ENCODE assay signal across 8 cellular contexts in the genomic region with DNA sequence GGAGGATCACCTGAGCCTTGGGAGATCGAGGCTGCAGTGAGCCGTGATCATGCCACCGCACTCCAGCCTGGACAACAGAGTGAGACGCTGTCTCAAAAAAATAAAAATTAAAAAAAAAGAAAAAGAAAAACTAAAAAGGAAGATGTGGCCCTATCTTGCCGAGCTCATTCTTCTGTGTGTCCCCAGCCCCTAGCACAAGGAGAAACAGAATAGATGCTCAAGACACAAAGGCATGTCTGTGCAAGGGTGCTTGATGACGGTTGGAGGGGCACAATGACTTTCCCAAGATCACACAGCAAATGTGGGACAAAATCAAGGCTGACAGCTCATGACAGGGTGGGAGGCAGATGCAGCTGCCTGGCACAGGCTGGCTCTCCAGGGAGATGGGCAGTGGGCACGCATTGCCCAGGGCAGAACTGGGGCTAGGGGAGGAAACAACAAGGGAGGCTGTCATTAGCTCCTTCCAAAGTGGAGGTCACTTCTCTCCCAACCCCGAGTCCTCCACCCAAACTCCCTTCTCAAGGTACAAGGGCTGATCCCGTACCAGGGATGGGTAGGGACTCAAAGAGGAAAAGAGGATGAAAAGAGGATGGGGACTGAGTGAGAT. TPM values are rescaled to one million over a fixed set of nuclear protein-coding genes. Genes with fewer than 3 reads are reported as not detected.
A peak's percentile ranks its signal among the peaks of the same experiment; 100 is the strongest.
DNase-seq lines count a peak whose midpoint lies in the region; ATAC-seq, FAIRE-seq and TF ChIP-seq lines count a peak whose summit lies in the region.

No MANE protein-coding gene starts in this region.

- H3K9me1 ChIP-seq in K562 (ENCODE audit: control insufficient read depth, insufficient read depth, low read length) = no peaks in the 10 kb centered on the region

- peak overlapping the region; percentile 75 for H3K27ac Mint-ChIP-seq in memory B cell
- H3K27ac Mint-ChIP-seq in type B pancreatic cell = peak overlapping the region; percentile 93

- no TSS peak for BruUV-seq in K562 (replicated peaks; lab: Mats Ljungman, UMichigan)

- H4K20me1 ChIP-seq in K562 (replicated peaks; ENCODE audit: control insufficient read depth, insufficient read depth, low read length) = no peaks in the 10 kb centered on the region

- peak overlapping the region; percentile 74 to 92 for H3K9ac ChIP-seq in K562 (ENCODE audit: insufficient read depth in 1 of 2, low read depth in 2 of 2, low read length in 2 of 2)

- no peak for TF ChIP-seq RAD21 in K562 (CRISPR knock-in tag; conservative IDR thresholded peaks at IDR 0.05 in 1 of 2, IDR thresholded peaks at IDR 0.05 in 1 of 2)

- H3K27me3 ChIP-seq in cardiac muscle cell (no peaks in the 10 kb centered on the region), K562 (ENCODE audit: control insufficient read depth in 2 of 2, insufficient read depth in 2 of 2, low read length in 2 of 2) (no peaks in the 10 kb centered on the region)

- H3K4me3 Mint-ChIP-seq in memory B cell (peak overlapping the region; percentile 86), type B pancreatic cell (peak overlapping the region; percentile 96)

- H3K9me3 ChIP-seq in cardiac muscle cell (ENCODE audit: low read depth) (no peaks in the 10 kb centered on the region), K562 (replicated peaks; ENCODE audit: control insufficient read depth, insufficient read depth, low read depth, low read length) (peaks cover 12% of the 10 kb centered on the region)

- CTCF ChIA-PET in K562 (lab: Yijun Ruan, JAX; ENCODE audit: low intra/inter-chr PET ratio) = no interaction called here
- CTCF ChIA-PET in GM10248 (lab: Yijun Ruan, JAX) = interaction anchor here (1.4 to 4.6 kb wide), 3 partner anchors 8 to 130 kb away, joined by 3 to 83 read pairs (median 28); no protein-coding TSS in a partner anchor

- peak; percentile 73 for FAIRE-seq in K562 (lab: Jason Lieb, UNC)

- WGBS in K562 (ENCODE audit: insufficient coverage, low coverage, missing lambda C conversion rate) = 64% methylated on average over 4 of the region's 9 CpGs

- peaks cover 9% of the 10 kb centered on the region for H3K36me3 Mint-ChIP-seq in memory B cell
- H3K36me3 Mint-ChIP-seq in type B pancreatic cell = peaks cover 17% of the 10 kb centered on the region

- peaks cover 6% of the 10 kb centered on the region for H3K36me3 ChIP-seq in cardiac muscle cell
- peaks cover 24% of the 10 kb centered on the region for H3K36me3 ChIP-seq in K562 (ENCODE audit: control insufficient read depth, insufficient read depth, low read length)

- peak overlapping the region; percentile 87; the same call in 1 of the 2 replicates for H2AFZ ChIP-seq in K562 (ENCODE audit: low read depth, low read length)

- peak overlapping the region; percentile 93 for H3K27ac ChIP-seq in cardiac muscle cell
- H3K27ac ChIP-seq in K562 (ENCODE audit: extremely low read depth, low read depth, low read length) = peak overlapping the region; percentile 96; the same call in 2 of the 3 replicates

- H3K4me1 ChIP-seq in cardiac muscle cell (ENCODE audit: low read depth) (peaks cover 10% of the 10 kb centered on the region), K562 (replicated peaks in 1 of 2; ENCODE audit: control insufficient read depth in 2 of 2, insufficient read depth in 2 of 2, low read length in 2 of 2) (peaks cover 19 to 36% of the 10 kb centered on the region in 2 experiments)

- DNase-seq in cardiac muscle cell (ENCODE audit: low read depth in 1 of 2, low spot score in 1 of 2) (no peak), cardiac septum (ENCODE audit: low spot score) (no peak), K562 (ENCODE audit: extremely low read depth in 1 of 4, low spot score in 3 of 4) (no peak), memory B cell (ENCODE audit: low spot score in 2 of 2) (no peak), type B pancreatic cell (ENCODE audit: extremely low spot score, unreplicated experiment) (no peak), GM10248 (ENCODE audit: extremely low spot score) (no peak)

- no peak for TF ChIP-seq CTCF in cardiac muscle cell (IDR thresholded peaks at IDR 0.05; ENCODE audit: low read depth, low read length)
- no peak for TF ChIP-seq CTCF in K562 (IDR thresholded peaks at IDR 0.05 in 2 of 3, conservative IDR thresholded peaks at IDR 0.05 in 1 of 3; ENCODE audit: insufficient read depth in 2 of 3, low read depth in 1 of 3, low read length in 3 of 3)
- no peak for TF ChIP-seq CTCF in type B pancreatic cell (conservative IDR thresholded peaks at IDR 0.05)
- no peak for TF ChIP-seq CTCF in GM10248 (IDR thresholded peaks at IDR 0.05; ENCODE audit: control extremely low read depth, extremely low read depth, low read depth, missing control alignments)

- H3K4me3 ChIP-seq in cardiac muscle cell (peak overlapping the region; percentile 79), K562 (peak overlapping the region; percentile 59)

- POLR2A ChIA-PET in K562 (lab: Yijun Ruan, JAX) = interaction anchor here (0.7 to 1.9 kb wide), 4 partner anchors 14 to 46 kb away, joined by 3 to 9 read pairs (median 6); no protein-coding TSS in a partner anchor
- POLR2A ChIA-PET in GM10248 (lab: Yijun Ruan, JAX) = no interaction called here

- no peak for TF ChIP-seq EP300 in K562 (IDR thresholded peaks at IDR 0.05; ENCODE audit: low read length)

- H3K4me1 Mint-ChIP-seq in memory B cell = peaks cover 11% of the 10 kb centered on the region
- H3K4me1 Mint-ChIP-seq in type B pancreatic cell (ENCODE audit: unreplicated experiment) = peaks cover 16% of the 10 kb centered on the region

- no peak for ATAC-seq in K562
- no peak for ATAC-seq in memory B cell (ENCODE audit: low read depth)
- ATAC-seq in GM21528 (IDR thresholded peaks at IDR 0.05; ENCODE audit: low FRiP score, unreplicated experiment) = no peak
- ATAC-seq in HG03159 (IDR thresholded peaks at IDR 0.05; ENCODE audit: unreplicated experiment) = no peak

- in situ Hi-C loops in K562 (cut with MboI) = no loop called here

- peaks cover 25% of the 10 kb centered on the region for H3K79me2 ChIP-seq in K562 (ENCODE audit: control insufficient read depth, insufficient read depth, low read length)

- H3K27me3 Mint-ChIP-seq in memory B cell = no peaks in the 10 kb centered on the region
- H3K27me3 Mint-ChIP-seq in type B pancreatic cell = no peaks in the 10 kb centered on the region

- no peak for TF ChIP-seq POLR2A in K562 (conservative IDR thresholded peaks at IDR 0.05)

- no peaks in the 10 kb centered on the region for H3K9me3 Mint-ChIP-seq in memory B cell
- no peaks in the 10 kb centered on the region for H3K9me3 Mint-ChIP-seq in type B pancreatic cell

- H3K4me2 ChIP-seq in K562 (ENCODE audit: insufficient read depth, low read length) = peak overlapping the region; percentile 90

- intact Hi-C loops in cardiac septum (cut with DNase I) = loop anchor here (2.0 to 5.0 kb wide), 2 partner anchors 19 to 196 kb away; partner anchors contain the start of gene CSNK2A1
- intact Hi-C loops in K562 (cut with micrococcal nuclease) = no loop called here

RNA-seq across cellular contexts. Expression of gene NRSN2, which starts 0.8 kb away (rescaled TPM):
- total RNA-seq in cardiac muscle cell = 111 and 190 TPM in 2 replicates
- polyA plus RNA-seq in cardiac muscle cell = 135 and 170 TPM in 2 replicates
- 23.9 TPM for total RNA-seq in cardiac septum
- total RNA-seq in K562 (2011; cell fraction: chromatin; rRNA removed; ENCODE audit: low replicate concordance) = 9.8 and 24.5 TPM in 2 replicates
- 24.9 and 37.9 TPM in 2 replicates for total RNA-seq in K562 (2011; cell fraction: nucleolus; rRNA removed)
- total RNA-seq in K562 (2011; cell fraction: nucleoplasm; rRNA removed) = 34.2 and 46.5 TPM in 2 replicates
- total RNA-seq in K562 (2014; rRNA removed) = 11.1 and 21.5 TPM in 2 replicates
- total RNA-seq in K562 (2014; rRNA removed; fragmentation: Illumina TruSeq; extraction: Trizol) = 6.7 and 7.5 TPM in 2 replicates
- 7.8 and 9.6 TPM in 2 replicates for total RNA-seq in K562 (2015; rRNA removed; fragmentation: Illumina TruSeq; extraction: Trizol)
- 26.7 and 28.5 TPM in 2 replicates for total RNA-seq in K562 (2021)
- 13.1 and 37.5 TPM in 2 replicates for polyA plus RNA-seq in K562 (2011; rRNA removed)
- 54.0 and 57.8 TPM in 2 replicates for polyA plus RNA-seq in K562 (2011; cell fraction: cytosol; rRNA removed)
- polyA plus RNA-seq in K562 (2011; cell fraction: nucleus; rRNA removed) = 24.4 and 24.6 TPM in 2 replicates
- polyA plus RNA-seq in K562 (2012) = 21.9 and 37.5 TPM in 2 replicates
- polyA plus RNA-seq in K562 (2014; fragmentation: Illumina TruSeq; extraction: Trizol) = 24.3 and 24.7 TPM in 2 replicates
- polyA plus RNA-seq in K562 (2014; fragmentation: Nextera tagmentation; extraction: Ambion mirVana) = 1 to 10 TPM; 7.9 to 8.3 TPM
- polyA plus RNA-seq in K562 (2014; rRNA removed) = 24.8 and 29.7 TPM in 2 replicates
- polyA minus RNA-seq in K562 (2011; rRNA and poly(A)+ RNA removed) = 8.2 and 13.0 TPM in 2 replicates
- 14.1 and 27.3 TPM in 2 replicates for polyA minus RNA-seq in K562 (2011; cell fraction: cytosol; rRNA and poly(A)+ RNA removed)
- 5.0 and 5.7 TPM in 2 replicates for polyA minus RNA-seq in K562 (2011; cell fraction: nucleus; rRNA and poly(A)+ RNA removed)
- total RNA-seq in type B pancreatic cell (ENCODE audit: low replicate concordance) = 33.8 and 43.0 TPM in 2 replicates

RNA-seq across cellular contexts. Expression of gene SOX12, which starts 20.8 kb away (rescaled TPM):
- total RNA-seq in cardiac muscle cell (57.6 and 79.8 TPM in 2 replicates), cardiac septum (10.6 TPM), K562 (2014; rRNA removed) (6.5 and 9.2 TPM in 2 replicates), K562 (2014; rRNA removed; fragmentation: Illumina TruSeq; extraction: Trizol) (1.3 and 1.4 TPM in 2 replicates), K562 (2015; rRNA removed; fragmentation: Illumina TruSeq; extraction: Trizol) (2.6 and 2.8 TPM in 2 replicates), K562 (2021) (26.1 and 26.3 TPM in 2 replicates), type B pancreatic cell (ENCODE audit: low replicate concordance) (9.9 and 52.7 TPM in 2 replicates)
- polyA plus RNA-seq in cardiac muscle cell (41.9 and 49.9 TPM in 2 replicates), K562 (2011; rRNA removed) (1.8 and 3.5 TPM in 2 replicates), K562 (2014; fragmentation: Illumina TruSeq; extraction: Trizol) (6.7 and 7.4 TPM in 2 replicates), K562 (2014; fragmentation: Nextera tagmentation; extraction: Ambion mirVana) (under 1 TPM; 0.42 to 0.48 TPM), K562 (2014; rRNA removed) (6.7 and 9.6 TPM in 2 replicates)
- 5.5 and 9.5 TPM in 2 replicates for total RNA-seq in K562 (2011; cell fraction: chromatin; rRNA removed; ENCODE audit: low replicate concordance)
- 8.4 and 9.8 TPM in 2 replicates for total RNA-seq in K562 (2011; cell fraction: nucleolus; rRNA removed)
- total RNA-seq in K562 (2011; cell fraction: nucleoplasm; rRNA removed) = 8.9 and 11.8 TPM in 2 replicates
- polyA plus RNA-seq in K562 (2011; cell fraction: cytosol; rRNA removed) = 2.4 and 2.8 TPM in 2 replicates
- polyA plus RNA-seq in K562 (2011; cell fraction: nucleus; rRNA removed) = 9.5 and 9.7 TPM in 2 replicates
- polyA plus RNA-seq in K562 (2012) = 13.7 and 13.9 TPM in 2 replicates
- 2.0 and 2.9 TPM in 2 replicates for polyA minus RNA-seq in K562 (2011; rRNA and poly(A)+ RNA removed)
- 4.7 and 7.1 TPM in 2 replicates for polyA minus RNA-seq in K562 (2011; cell fraction: cytosol; rRNA and poly(A)+ RNA removed)
- 2.7 and 5.2 TPM in 2 replicates for polyA minus RNA-seq in K562 (2011; cell fraction: nucleus; rRNA and poly(A)+ RNA removed)

RNA-seq across cellular contexts. Expression of gene TRIB3, which starts 34.4 kb away (rescaled TPM):
- 7.0 and 9.0 TPM in 2 replicates for total RNA-seq in cardiac muscle cell
- polyA plus RNA-seq in cardiac muscle cell = 5.3 and 7.2 TPM in 2 replicates
- 1.3 TPM for total RNA-seq in cardiac septum
- total RNA-seq in K562 (2011; cell fraction: chromatin; rRNA removed; ENCODE audit: low replicate concordance) = 20.3 and 47.6 TPM in 2 replicates
- total RNA-seq in K562 (2011; cell fraction: nucleolus; rRNA removed) = 45.7 and 51.3 TPM in 2 replicates
- 38.2 and 39.5 TPM in 2 replicates for total RNA-seq in K562 (2011; cell fraction: nucleoplasm; rRNA removed)
- total RNA-seq in K562 (2014; rRNA removed) = 113 and 114 TPM in 2 replicates
- total RNA-seq in K562 (2014; rRNA removed; fragmentation: Illumina TruSeq; extraction: Trizol) = 43.5 and 47.4 TPM in 2 replicates
- 22.1 and 23.0 TPM in 2 replicates for total RNA-seq in K562 (2015; rRNA removed; fragmentation: Illumina TruSeq; extraction: Trizol)
- total RNA-seq in K562 (2021) = 102 and 110 TPM in 2 replicates
- 44.4 and 114 TPM in 2 replicates for polyA plus RNA-seq in K562 (2011; rRNA removed)
- polyA plus RNA-seq in K562 (2011; cell fraction: cytosol; rRNA removed) = 105 and 109 TPM in 2 replicates
- 42.6 and 66.5 TPM in 2 replicates for polyA plus RNA-seq in K562 (2011; cell fraction: nucleus; rRNA removed)
- polyA plus RNA-seq in K562 (2012) = 40.1 and 401 TPM in 2 replicates
- polyA plus RNA-seq in K562 (2014; fragmentation: Illumina TruSeq; extraction: Trizol) = 55.3 and 78.6 TPM in 2 replicates
- polyA plus RNA-seq in K562 (2014; fragmentation: Nextera tagmentation; extraction: Ambion mirVana) = 10 to 100 TPM; 12.1 to 14.9 TPM
- 78.8 and 80.6 TPM in 2 replicates for polyA plus RNA-seq in K562 (2014; rRNA removed)
- polyA minus RNA-seq in K562 (2011; rRNA and poly(A)+ RNA removed) = 33.3 and 53.8 TPM in 2 replicates
- 37.2 and 88.9 TPM in 2 replicates for polyA minus RNA-seq in K562 (2011; cell fraction: cytosol; rRNA and poly(A)+ RNA removed)
- 9.7 and 26.4 TPM in 2 replicates for polyA minus RNA-seq in K562 (2011; cell fraction: nucleus; rRNA and poly(A)+ RNA removed)
- total RNA-seq in type B pancreatic cell (ENCODE audit: low replicate concordance) = 8.3 and 17.0 TPM in 2 replicates

RNA-seq across cellular contexts. Expression of gene ZCCHC3, which starts 48.8 kb away (rescaled TPM):
- 49.9 and 63.8 TPM in 2 replicates for total RNA-seq in cardiac muscle cell
- 43.7 and 53.1 TPM in 2 replicates for polyA plus RNA-seq in cardiac muscle cell
- total RNA-seq in cardiac septum = 10.4 TPM
- total RNA-seq in K562 (2011; cell fraction: chromatin; rRNA removed; ENCODE audit: low replicate concordance) = 6.9 and 11.2 TPM in 2 replicates
- 9.6 and 12.0 TPM in 2 replicates for total RNA-seq in K562 (2011; cell fraction: nucleolus; rRNA removed)
- total RNA-seq in K562 (2011; cell fraction: nucleoplasm; rRNA removed) = 10.6 and 13.3 TPM in 2 replicates
- total RNA-seq in K562 (2014; rRNA removed) = 23.2 and 28.2 TPM in 2 replicates
- total RNA-seq in K562 (2014; rRNA removed; fragmentation: Illumina TruSeq; extraction: Trizol) = 10.1 and 10.2 TPM in 2 replicates
- total RNA-seq in K562 (2015; rRNA removed; fragmentation: Illumina TruSeq; extraction: Trizol) = 12.8 and 13.9 TPM in 2 replicates
- total RNA-seq in K562 (2021) = 22.1 and 22.5 TPM in 2 replicates
- polyA plus RNA-seq in K562 (2011; rRNA removed) = 21.2 and 22.0 TPM in 2 replicates
- 18.7 and 24.5 TPM in 2 replicates for polyA plus RNA-seq in K562 (2011; cell fraction: cytosol; rRNA removed)
- polyA plus RNA-seq in K562 (2011; cell fraction: nucleus; rRNA removed) = 13.2 and 18.2 TPM in 2 replicates
- polyA plus RNA-seq in K562 (2012) = 17.7 and 19.5 TPM in 2 replicates
- 16.5 and 17.6 TPM in 2 replicates for polyA plus RNA-seq in K562 (2014; fragmentation: Illumina TruSeq; extraction: Trizol)
- 1 to 10 TPM; 2.8 to 4.0 TPM for polyA plus RNA-seq in K562 (2014; fragmentation: Nextera tagmentation; extraction: Ambion mirVana)
- 22.4 and 23.3 TPM in 2 replicates for polyA plus RNA-seq in K562 (2014; rRNA removed)
- polyA minus RNA-seq in K562 (2011; rRNA and poly(A)+ RNA removed) = 11.1 and 11.7 TPM in 2 replicates
- 10.8 and 12.2 TPM in 2 replicates for polyA minus RNA-seq in K562 (2011; cell fraction: cytosol; rRNA and poly(A)+ RNA removed)
- 3.9 and 9.7 TPM in 2 replicates for polyA minus RNA-seq in K562 (2011; cell fraction: nucleus; rRNA and poly(A)+ RNA removed)
- 28.9 and 40.5 TPM in 2 replicates for total RNA-seq in type B pancreatic cell (ENCODE audit: low replicate concordance)

RNA-seq across cellular contexts. Expression of gene C20orf96, which starts 55.6 kb away (rescaled TPM):
- total RNA-seq in cardiac muscle cell (6.2 and 9.3 TPM in 2 replicates), cardiac septum (3.7 TPM), K562 (2014; rRNA removed) (1.5 and 2.0 TPM in 2 replicates), K562 (2014; rRNA removed; fragmentation: Illumina TruSeq; extraction: Trizol) (2.4 and 3.0 TPM in 2 replicates), K562 (2015; rRNA removed; fragmentation: Illumina TruSeq; extraction: Trizol) (2.1 and 2.3 TPM in 2 replicates), K562 (2021) (10.1 TPM in 2 replicates), type B pancreatic cell (ENCODE audit: low replicate concordance) (12.6 and 27.0 TPM in 2 replicates)
- polyA plus RNA-seq in cardiac muscle cell (31.9 and 41.9 TPM in 2 replicates), K562 (2011; rRNA removed) (11.0 and 22.6 TPM in 2 replicates), K562 (2014; fragmentation: Illumina TruSeq; extraction: Trizol) (8.4 and 9.8 TPM in 2 replicates), K562 (2014; fragmentation: Nextera tagmentation; extraction: Ambion mirVana) (1 to 10 TPM; 1.7 to 4.2 TPM), K562 (2014; rRNA removed) (9.1 and 11.7 TPM in 2 replicates)
- total RNA-seq in K562 (2011; cell fraction: chromatin; rRNA removed; ENCODE audit: low replicate concordance) = 40.0 and 54.2 TPM in 2 replicates
- total RNA-seq in K562 (2011; cell fraction: nucleolus; rRNA removed) = 27.8 and 28.2 TPM in 2 replicates
- total RNA-seq in K562 (2011; cell fraction: nucleoplasm; rRNA removed) = 25.0 and 27.3 TPM in 2 replicates
- polyA plus RNA-seq in K562 (2011; cell fraction: cytosol; rRNA removed) = 5.7 and 11.5 TPM in 2 replicates
- 35.3 and 52.8 TPM in 2 replicates for polyA plus RNA-seq in K562 (2011; cell fraction: nucleus; rRNA removed)
- polyA plus RNA-seq in K562 (2012) = 8.6 and 10.2 TPM in 2 replicates
- 6.5 and 8.2 TPM in 2 replicates for polyA minus RNA-seq in K562 (2011; rRNA and poly(A)+ RNA removed)
- 3.1 and 3.6 TPM in 2 replicates for polyA minus RNA-seq in K562 (2011; cell fraction: cytosol; rRNA and poly(A)+ RNA removed)
- polyA minus RNA-seq in K562 (2011; cell fraction: nucleus; rRNA and poly(A)+ RNA removed) = 8.6 and 19.5 TPM in 2 replicates
